8 cellular contexts compared by ENCODE assay signal in the genomic region with DNA sequence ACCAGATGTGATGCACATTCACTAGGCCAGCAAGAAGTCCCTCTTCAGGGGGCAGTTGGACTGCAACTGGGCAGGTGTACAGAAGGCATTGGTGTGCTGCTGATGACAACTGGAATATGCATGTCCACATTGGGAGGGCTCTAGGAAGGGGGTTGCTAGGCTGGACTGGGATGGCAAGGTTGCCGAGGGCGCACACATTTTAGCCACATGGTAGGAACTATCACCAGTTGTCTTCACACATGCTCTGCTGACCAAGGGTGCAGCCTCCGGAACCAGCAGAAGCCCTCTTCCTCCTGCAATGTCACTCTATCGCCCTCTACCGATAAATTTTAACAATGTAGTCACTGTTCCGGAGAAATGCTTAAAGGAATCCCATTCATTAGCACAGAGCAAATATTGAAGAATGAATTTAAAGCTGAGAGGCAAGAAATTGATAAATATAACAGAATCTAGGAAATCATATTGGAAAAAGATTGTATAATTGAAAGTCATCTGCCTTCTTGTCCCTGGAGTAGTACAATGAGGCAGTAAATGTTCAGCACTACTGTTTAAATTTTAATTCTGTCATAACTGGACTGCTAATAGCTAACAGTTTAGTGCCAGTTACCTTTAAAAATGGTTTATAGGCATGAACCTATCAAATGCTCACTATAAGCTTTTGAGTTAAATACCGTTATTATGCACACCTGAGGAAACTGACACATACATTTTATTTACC. TPM values are rescaled to one million over a fixed set of nuclear protein-coding genes. Genes with fewer than 3 reads are reported as not detected.
DNase-seq lines count a peak whose midpoint lies in the region; TF ChIP-seq lines count a peak whose summit lies in the region.

No MANE protein-coding gene starts in this region.

- DNase-seq in A172 (ENCODE audit: low spot score) (peak; percentile 42), GM12865 (ENCODE audit: low read depth) (peak; percentile 86), HFFc6 (peak; percentile 68), MG63 (peak; percentile 23), SJCRH30 (peak; percentile 57 to 81), astrocyte of the hippocampus (ENCODE audit: low read depth, low spot score) (peak; percentile 79), hypothalamus (lab: John Stamatoyannopoulos, UW) (peak in 27 of 51 donors; percentile 7 to 78 (median 30)), smooth muscle cell of the brain vasculature (ENCODE audit: low read depth, low spot score) (peak; percentile 28)

- no peak overlapping the region for H3K27ac ChIP-seq in SJCRH30

- H3K36me3 Mint-ChIP-seq in HFFc6 (ENCODE audit: low read depth): no peaks in the 10 kb centered on the region

- no peaks in the 10 kb centered on the region for H3K9me3 ChIP-seq in MG63
- H3K9me3 ChIP-seq in SJCRH30 (replicated peaks): no peaks in the 10 kb centered on the region

- no peak overlapping the region for H3K27ac Mint-ChIP-seq in HFFc6

- H3K36me3 ChIP-seq in MG63 (no peaks in the 10 kb centered on the region), SJCRH30 (no peaks in the 10 kb centered on the region)

- H3K4me3 Mint-ChIP-seq in HFFc6: no peak overlapping the region

- H3K27me3 ChIP-seq in MG63: no peaks in the 10 kb centered on the region
- no peaks in the 10 kb centered on the region for H3K27me3 ChIP-seq in SJCRH30

- peaks cover 9% of the 10 kb centered on the region for H3K27me3 Mint-ChIP-seq in HFFc6 (ENCODE audit: insufficient read depth)

- H3K4me1 ChIP-seq in SJCRH30: peaks cover 5% of the 10 kb centered on the region; the same call in 1 of the 2 replicates

- H3K9me3 Mint-ChIP-seq in HFFc6: no peaks in the 10 kb centered on the region

- H3K4me1 Mint-ChIP-seq in HFFc6 (ENCODE audit: low read depth): no peaks in the 10 kb centered on the region

- TF ChIP-seq CTCF in GM12865 (IDR thresholded peaks at IDR 0.05; ENCODE audit: insufficient read depth, low read depth, low read length, missing control alignments) (peak; percentile 77), HFFc6 (IDR thresholded peaks at IDR 0.05) (peak; percentile 89)

- H3K4me3 ChIP-seq in GM12865 (ENCODE audit: low read depth, low read length) (no peak overlapping the region), MG63 (no peak overlapping the region), SJCRH30 (no peak overlapping the region)

RNA-seq across cellular contexts. Expression of a gene that starts 22.6 kb away (rescaled TPM):
- total RNA-seq in A172 (2014; rRNA removed; shearing (Covaris generic)): 5.7 and 5.8 TPM in 2 replicates
- 1 to 10 TPM; 3.4 to 5.3 (median 4.4) TPM for total RNA-seq in HFFc6 (2021; fragmentation: NEBNext Ultra II Directional; extraction: Animal tissue kit (Norgen Biotek cat#: 25700))
- total RNA-seq in MG63 (2014; rRNA removed; shearing (Covaris generic); ENCODE audit: low replicate concordance): 7.0 and 7.6 TPM in 2 replicates
- total RNA-seq in SJCRH30 (2014; rRNA removed; shearing (Covaris generic)): 7.5 and 7.7 TPM in 2 replicates

Comparison
In these comparisons a context has a peak if more than half of its experiments do, and no peak if none do; other contexts are left out.
1. DNase-seq: peak in every context shown above with its lines; median percentile 86 in GM12865; 79 in astrocyte of the hippocampus; 69 in SJCRH30; 68 in HFFc6; 42 in A172; 30 in hypothalamus; 28 in smooth muscle cell of the brain vasculature; 23 in MG63.